Comparison of ENCODE assay signal across 8 cellular contexts in the genomic region with DNA sequence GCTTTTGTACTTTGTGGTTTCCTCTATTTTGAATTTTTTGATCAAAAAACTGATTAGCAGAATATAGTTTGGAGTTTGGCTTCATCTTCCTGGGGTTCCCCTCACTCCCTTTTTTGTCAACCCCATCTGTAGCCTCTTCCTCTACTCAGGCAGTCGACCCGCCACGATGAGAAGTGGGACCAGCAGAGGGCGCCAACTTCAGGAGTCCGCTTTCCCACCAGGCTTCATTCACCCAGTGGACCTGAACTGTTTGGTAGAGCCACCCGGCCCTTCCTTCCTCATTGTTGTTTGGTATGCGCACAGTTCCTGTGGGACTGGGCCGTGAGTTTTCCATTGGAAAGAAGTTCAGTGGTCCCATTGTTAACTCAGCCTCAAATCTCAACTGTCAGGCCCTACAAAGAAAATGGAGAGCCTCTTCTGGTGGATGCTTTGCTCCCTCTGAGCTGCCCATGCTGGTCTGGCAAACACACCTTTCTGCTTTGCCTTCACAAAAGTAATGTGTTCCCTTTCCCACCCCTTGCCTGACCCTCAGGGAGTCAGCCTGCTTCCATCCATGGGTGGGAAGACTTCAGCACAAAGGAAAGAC. TPM values are rescaled to one million over a fixed set of nuclear protein-coding genes. Genes with fewer than 3 reads are reported as not detected.
A peak's percentile ranks its signal among the peaks of the same experiment; 100 is the strongest.
DNase-seq lines count a peak whose midpoint lies in the region; ATAC-seq and TF ChIP-seq lines count a peak whose summit lies in the region.

No MANE protein-coding gene starts in this region.

- intact Hi-C loops in CD4-positive, alpha-beta T cell (cut with DNase I, micrococcal nuclease) = loop anchor here (1.0 to 2.0 kb wide), 3 partner anchors 20 to 76 kb away; a partner anchor contains a TSS

- peaks cover 68% of the 10 kb centered on the region for H3K36me3 Mint-ChIP-seq in CD4-positive, alpha-beta T cell (ENCODE audit: low read depth)

- POLR2A ChIA-PET in CD4-positive, alpha-beta T cell (lab: Charles Lee) = interaction anchor here (1.4 to 7.4 kb wide), 3 partner anchors 19 to 80 kb away, joined by 5 to 77 read pairs (median 13); a partner anchor contains a TSS

- peak overlapping the region; percentile 1 for H3K4me3 Mint-ChIP-seq in CD4-positive, alpha-beta T cell

- ATAC-seq in CD4-positive, alpha-beta T cell (ENCODE audit: poor library complexity) = peak; percentile 82
- ATAC-seq in GM19023 (IDR thresholded peaks at IDR 0.05; ENCODE audit: unreplicated experiment) = no peak

- H3K27me3 Mint-ChIP-seq in CD4-positive, alpha-beta T cell = no peaks in the 10 kb centered on the region

- DNase-seq in CD4-positive, alpha-beta T cell = peak; percentile 61 to 82 (median 75)
- DNase-seq in HL-60 (ENCODE audit: low read depth in 1 of 2, low spot score in 1 of 2) (peak; percentile 47 to 71), T-helper 22 cell (ENCODE audit: low read depth) (peak; percentile 63), amniotic epithelial cell (ENCODE audit: low read depth) (peak; percentile 41), hypothalamus (lab: John Stamatoyannopoulos, UW) (peak in 39 of 51 donors; percentile 1 to 69 (median 26)), NCI-H2107 (lab: John Stamatoyannopoulos, UW) (no peak)
- DNase-seq in stimulated activated CD4-positive, alpha-beta T cell treated with anti-CD3 and anti-CD28 coated beads, Interleukin-12 subunit alpha, Interleukin-12 subunit beta, amount 100 ng/mL, for 24 hours (ENCODE audit: low read depth in 2 of 2) = peak; percentile 52 to 79

- peaks cover 62% of the 10 kb centered on the region for H3K4me1 Mint-ChIP-seq in CD4-positive, alpha-beta T cell (ENCODE audit: low read depth)

- H3K27me3 ChIP-seq in CD4-positive, alpha-beta T cell (ENCODE audit: control insufficient read depth, insufficient read depth, low read length) = no peaks in the 10 kb centered on the region
- no peaks in the 10 kb centered on the region for H3K27me3 ChIP-seq in HL-60 (ENCODE audit: insufficient read depth, poor library complexity, severe bottlenecking)

- no peaks in the 10 kb centered on the region for H3K9me3 Mint-ChIP-seq in CD4-positive, alpha-beta T cell

- H3K27ac Mint-ChIP-seq in CD4-positive, alpha-beta T cell = peak overlapping the region; percentile 73

- H3K27ac ChIP-seq in CD4-positive, alpha-beta T cell (ENCODE audit: low read depth, low read length) = peak overlapping the region; percentile 55
- no peak overlapping the region for H3K27ac ChIP-seq in HL-60 (replicated peaks)

- CTCF ChIA-PET in CD4-positive, alpha-beta T cell (lab: Charles Lee) = interaction anchor here (0.5 to 5.2 kb wide), 14 partner anchors 14 to 758 kb away, joined by 3 to 53 read pairs (median 4); a partner anchor contains a TSS

- no peaks in the 10 kb centered on the region for H3K9me3 ChIP-seq in CD4-positive, alpha-beta T cell (ENCODE audit: control insufficient read depth, low read length)

- no peak overlapping the region for H3K4me3 ChIP-seq in HL-60 (replicated peaks; ENCODE audit: insufficient read depth, low read length)

- TF ChIP-seq CTCF in CD4-positive, alpha-beta T cell (IDR thresholded peaks at IDR 0.05) = peak; percentile 87
- peak; percentile 49 for TF ChIP-seq CTCF in HL-60 (IDR thresholded peaks at IDR 0.05; ENCODE audit: insufficient read depth, low read length)

RNA-seq across cellular contexts. Expression of a gene that starts 21.7 kb away (rescaled TPM):
- 100 to 1,000 TPM; 274 to 279 TPM for total RNA-seq in CD4-positive, alpha-beta T cell

RNA-seq across cellular contexts. Expression of a gene that starts 55.9 kb away (rescaled TPM):
- 10 to 100 TPM; 33.3 to 34.8 TPM for total RNA-seq in CD4-positive, alpha-beta T cell
